ENCODE assay signal across 15 cellular contexts in genomic region chr7:122535086-122535485, GRCh38.
DNase-seq lines count a peak whose midpoint lies in the region; ATAC-seq, FAIRE-seq and TF ChIP-seq lines count a peak whose summit lies in the region.
"Had no signal": no experiment of that assay in that cellular context is flagged by ENCODE, and none has a peak within 500 bp of the region (broad histone marks: within the 10 kb centered on the region; RNA-seq: fewer than 3 reads in every experiment).

No MANE protein-coding gene starts in this region.

- no peaks in the 10 kb centered on the region for H3F3A ChIP-seq in GM23338 (replicated peaks; ENCODE audit: low read depth)

- H2AFZ ChIP-seq in GM23338, result no peak overlapping the region

- H3K79me2 ChIP-seq in GM23338 (replicated peaks; ENCODE audit: insufficient read depth), result no peaks in the 10 kb centered on the region

- TF ChIP-seq CTCF in GM23338 (conservative IDR thresholded peaks at IDR 0.05; ENCODE audit: low read depth in 2 of 2), result no peak

- no peak for DNase-seq in GM23338 (ENCODE audit: low spot score)
- peak; percentile 8 for DNase-seq in adipocyte (ENCODE audit: low read depth)
- peak; percentile 31 for DNase-seq in epithelial cell of prostate (ENCODE audit: low read depth, low spot score)
- DNase-seq in renal cortical epithelial cell (ENCODE audit: low read depth), result peak; percentile 56
- DNase-seq in activated naive CD4-positive, alpha-beta T cell treated with anti-CD3 and anti-CD28 coated beads, Interleukin-2, amount 50 U/mL, for 72 hours (ENCODE audit: low spot score in 2 of 2), result no peak
- DNase-seq in RCC 7860 (ENCODE audit: low spot score), result no peak
- DNase-seq in COLO668 (lab: John Stamatoyannopoulos, UW; ENCODE audit: unreplicated experiment), result no peak
- DNase-seq: ACHN; Calu3; CD4-positive, CD25-positive, alpha-beta regulatory T cell; DMS 273 treated with DMSO at 0.1 percent for 48 hours had no signal

- H3K9me3 ChIP-seq in adipocyte (ENCODE audit: control insufficient read depth, low read length), result no peaks in the 10 kb centered on the region
- H3K9me3 ChIP-seq: BLaER1 treated with 17β-estradiol and CSF1 and Interleukin-3, amounts not matched to agents 10 nM and 100 nM; HAP-1 had no signal

- no peaks in the 10 kb centered on the region for H3K36me3 ChIP-seq in GM23338 (ENCODE audit: insufficient read depth)
- H3K36me3 ChIP-seq in adipocyte (ENCODE audit: control insufficient read depth, insufficient read depth, low read length, severe bottlenecking), result no peaks in the 10 kb centered on the region
- H3K36me3 ChIP-seq: BLaER1 treated with 17β-estradiol and CSF1 and Interleukin-3, amounts not matched to agents 10 nM and 100 nM; HAP-1 had no signal

- H4K20me1 ChIP-seq in GM23338 (replicated peaks; ENCODE audit: insufficient read depth), result no peaks in the 10 kb centered on the region
- H4K20me1 ChIP-seq: BLaER1 treated with 17β-estradiol and CSF1 and Interleukin-3, amounts not matched to agents 10 nM and 100 nM had no signal

- H3K4me3 ChIP-seq in GM23338 (no peak overlapping the region), adipocyte (ENCODE audit: low read length) (no peak overlapping the region)
- H3K4me3 ChIP-seq: BLaER1 treated with 17β-estradiol and CSF1 and Interleukin-3, amounts not matched to agents 10 nM and 100 nM; GM12878; HAP-1 had no signal

- H3K27me3 ChIP-seq in GM23338 (ENCODE audit: insufficient read depth), result no peaks in the 10 kb centered on the region
- no peaks in the 10 kb centered on the region for H3K27me3 ChIP-seq in adipocyte (replicated peaks; ENCODE audit: control insufficient read depth, insufficient read depth, low read length)
- H3K27me3 ChIP-seq: BLaER1 treated with 17β-estradiol and CSF1 and Interleukin-3, amounts not matched to agents 10 nM and 100 nM had no signal

- no peaks in the 10 kb centered on the region for H3K27me3 Mint-ChIP-seq in GM23338 (ENCODE audit: insufficient read depth, low read depth, poor library complexity)
- H3K27me3 Mint-ChIP-seq: CD4-positive, CD25-positive, alpha-beta regulatory T cell had no signal

- H3K9me2 ChIP-seq in GM23338 (ENCODE audit: insufficient read depth), result no peaks in the 10 kb centered on the region

- peaks cover 28% of the 10 kb centered on the region for H3K4me1 Mint-ChIP-seq in GM23338
- H3K4me1 Mint-ChIP-seq: CD4-positive, CD25-positive, alpha-beta regulatory T cell had no signal

- H3K9me3 Mint-ChIP-seq in GM23338, result no peaks in the 10 kb centered on the region
- H3K9me3 Mint-ChIP-seq in activated naive CD4-positive, alpha-beta T cell treated with anti-CD3 and anti-CD28 coated beads, Interleukin-2, amount 50 U/mL, for 72 hours, result peaks cover 0 to 4% of the 10 kb centered on the region in 2 donors

- FAIRE-seq in RCC 7860 (lab: Jason Lieb, UNC), result no peak
- FAIRE-seq: GM12878, H1 had no signal

- H3K4me1 ChIP-seq in GM23338 (ENCODE audit: insufficient read depth), result 0 out of 2 replicates have a peak, but pooled peaks cover 6% of the 10 kb centered on the region
- H3K4me1 ChIP-seq in adipocyte (ENCODE audit: control insufficient read depth, insufficient read depth, low read length), result peaks cover 12% of the 10 kb centered on the region
- H3K4me1 ChIP-seq: BLaER1 treated with 17β-estradiol and CSF1 and Interleukin-3, amounts not matched to agents 10 nM and 100 nM; HAP-1 had no signal

- no peak for ATAC-seq in GM23338
- no peak for ATAC-seq in activated naive CD4-positive, alpha-beta T cell treated with anti-CD3 and anti-CD28 coated beads, Interleukin-2, amount 50 U/mL, for 72 hours
- ATAC-seq: GM12878 had no signal

- no peak overlapping the region for H3K27ac ChIP-seq in GM23338 (ENCODE audit: low read depth)
- no peak overlapping the region for H3K27ac ChIP-seq in epithelial cell of prostate
- H3K27ac ChIP-seq: BLaER1 treated with 17β-estradiol and CSF1 and Interleukin-3, amounts not matched to agents 10 nM and 100 nM had no signal

- H3K36me3 Mint-ChIP-seq in GM23338 (ENCODE audit: low read depth), result no peaks in the 10 kb centered on the region
- H3K36me3 Mint-ChIP-seq in activated naive CD4-positive, alpha-beta T cell treated with anti-CD3 and anti-CD28 coated beads, Interleukin-2, amount 50 U/mL, for 72 hours, result no peaks in the 10 kb centered on the region
- H3K36me3 Mint-ChIP-seq: CD4-positive, CD25-positive, alpha-beta regulatory T cell had no signal

- H3K27ac Mint-ChIP-seq in GM23338, result peak overlapping the region; percentile 48; the same call in 1 of the 2 replicates
- H3K27ac Mint-ChIP-seq in activated naive CD4-positive, alpha-beta T cell treated with anti-CD3 and anti-CD28 coated beads, Interleukin-2, amount 50 U/mL, for 72 hours, result no peak overlapping the region
- H3K27ac Mint-ChIP-seq: CD4-positive, CD25-positive, alpha-beta regulatory T cell had no signal

- no peak overlapping the region for H3K9ac ChIP-seq in adipocyte (ENCODE audit: low read length)
- H3K9ac ChIP-seq: BLaER1 treated with 17β-estradiol and CSF1 and Interleukin-3, amounts not matched to agents 10 nM and 100 nM had no signal

- H3K4me2 ChIP-seq in GM23338, result no peak overlapping the region
- H3K4me2 ChIP-seq: BLaER1 treated with 17β-estradiol and CSF1 and Interleukin-3, amounts not matched to agents 10 nM and 100 nM had no signal

- H3K4me3 Mint-ChIP-seq in GM23338, result no peak overlapping the region
- H3K4me3 Mint-ChIP-seq: CD4-positive, CD25-positive, alpha-beta regulatory T cell had no signal

TF ChIP-seq in GM23338, 12 proteins besides CTCF, POLR2A, EP300 and RAD21:
- no peak for TF ChIP-seq POLR2AphosphoS5 (IDR thresholded peaks at IDR 0.05; ENCODE audit: low read depth)
TF ChIP-seq in GM23338: peak in this region for 0.

Comparison
In these comparisons a context has a peak if more than half of its experiments do, and no peak if none do; other contexts are left out.
1. DNase-seq: peak in adipocyte (single experiment), epithelial cell of prostate (single experiment) and renal cortical epithelial cell (single experiment); none in GM23338 (single experiment), activated naive CD4-positive, alpha-beta T cell treated with anti-CD3 and anti-CD28 coated beads, Interleukin-2, amount 50 U/mL, for 72 hours (0 of 2), RCC 7860 (single experiment) and COLO668 (single experiment).